In the genomic region with DNA sequence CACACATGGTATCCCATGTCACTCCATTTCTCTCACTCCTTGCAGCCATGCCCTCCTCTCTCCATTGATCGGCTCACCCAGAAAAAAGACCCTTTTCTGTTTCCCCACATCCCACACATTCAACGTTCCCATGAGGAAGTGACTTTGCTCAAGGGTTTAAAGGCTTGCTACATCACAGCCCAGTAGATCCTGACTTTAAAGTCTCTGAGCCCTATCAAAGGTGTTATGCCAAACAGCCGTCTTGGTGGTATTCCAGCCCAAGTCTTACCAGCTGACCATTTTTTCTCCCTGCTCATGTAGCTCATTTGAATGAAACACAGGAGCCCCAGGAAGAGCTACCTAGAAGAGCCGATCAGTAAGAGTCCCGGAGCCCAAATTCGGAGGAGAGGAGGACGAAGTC, we compare ENCODE assay signal across 30 cellular contexts. TPM values are rescaled to one million over a fixed set of nuclear protein-coding genes. Genes with fewer than 3 reads are reported as not detected.
DNase-seq lines count a peak whose midpoint lies in the region; ATAC-seq, FAIRE-seq and TF ChIP-seq lines count a peak whose summit lies in the region.
"Had no signal": no experiment of that assay in that cellular context is flagged by ENCODE, and none has a peak within 500 bp of the region (broad histone marks: within the 10 kb centered on the region; RNA-seq: fewer than 3 reads in every experiment).

No MANE protein-coding gene starts in this region.

- no peak overlapping the region for H3K4me3 Mint-ChIP-seq in activated CD4-positive, alpha-beta T cell treated with anti-CD3 and anti-CD28 coated beads for 36 hours
- H3K4me3 Mint-ChIP-seq in CD8-positive, alpha-beta T cell, result no peak overlapping the region
- no peak overlapping the region for H3K4me3 Mint-ChIP-seq in naive thymus-derived CD4-positive, alpha-beta T cell
- H3K4me3 Mint-ChIP-seq: activated naive CD8-positive, alpha-beta T cell treated with anti-CD3 and anti-CD28 coated beads for 36 hours; activated T-helper 17 cell treated with anti-CD3 and anti-CD28 coated beads, Interleukin-2, amount 50 U/mL, for 72 hours; CD4-positive, alpha-beta T cell; H9; IgD-negative memory B cell; neural progenitor cell; stimulated activated naive CD8-positive, alpha-beta T cell treated with anti-CD3 and anti-CD28 coated beads, Interleukin-15, Interleukin-2, amounts not matched to agents 100 ng/mL and 50 ng/mL, for 24 hours had no signal

- no peaks in the 10 kb centered on the region for H3K27me3 ChIP-seq in CD8-positive, alpha-beta T cell (ENCODE audit: insufficient read depth, low read length)
- H3K27me3 ChIP-seq in GM12878 (replicated peaks in 1 of 2; ENCODE audit: control insufficient read depth in 2 of 2, insufficient read depth in 2 of 2, low read length in 1 of 2), result no peaks in the 10 kb centered on the region
- H3K27me3 ChIP-seq in naive thymus-derived CD4-positive, alpha-beta T cell (ENCODE audit: control insufficient read depth in 2 of 2, insufficient read depth in 2 of 2, low read length in 2 of 2), result no peaks in the 10 kb centered on the region
- H3K27me3 ChIP-seq: neural progenitor cell had no signal

- no peaks in the 10 kb centered on the region for H4K20me1 ChIP-seq in GM12878 (ENCODE audit: control insufficient read depth, insufficient read depth)

- H3K9me3 ChIP-seq in CD8-positive, alpha-beta T cell (ENCODE audit: low read length), result no peaks in the 10 kb centered on the region
- H3K9me3 ChIP-seq in GM12878 (replicated peaks; ENCODE audit: control insufficient read depth, insufficient read depth, low read length), result no peaks in the 10 kb centered on the region
- H3K9me3 ChIP-seq in naive thymus-derived CD4-positive, alpha-beta T cell (ENCODE audit: control insufficient read depth in 2 of 3, low read length in 3 of 3), result no peaks in the 10 kb centered on the region
- H3K9me3 ChIP-seq: thoracic aorta had no signal

- no peak overlapping the region for H3K4me3 ChIP-seq in CD8-positive, alpha-beta T cell (ENCODE audit: low read depth, low read length)
- no peak overlapping the region for H3K4me3 ChIP-seq in GM12878
- H3K4me3 ChIP-seq in naive thymus-derived CD4-positive, alpha-beta T cell (ENCODE audit: low read length), result no peak overlapping the region
- H3K4me3 ChIP-seq: neural progenitor cell, thoracic aorta had no signal

- H3K4me2 ChIP-seq in GM12878 (ENCODE audit: control insufficient read depth, insufficient read depth), result no peak overlapping the region
- H3K4me2 ChIP-seq: neural progenitor cell had no signal

- no peak for FAIRE-seq in GM12878 (lab: Jason Lieb, UNC)
- FAIRE-seq: urothelium cell line had no signal

- TF ChIP-seq POLR2A in GM12878 (IDR thresholded peaks at IDR 0.05; ENCODE audit: low read depth, low read length), result no peak

- in situ Hi-C loops in GM12878 (cut with MboI), result no loop called here

- no peak for TF ChIP-seq EP300 in GM12878 (IDR thresholded peaks at IDR 0.05; ENCODE audit: borderline replicate concordance in 1 of 2, control insufficient read depth in 1 of 2, low read depth in 2 of 2, low read length in 2 of 2)

- DNase-seq in activated CD4-positive, alpha-beta T cell treated with anti-CD3 and anti-CD28 coated beads for 36 hours, result no peak
- no peak for DNase-seq in activated CD4-positive, alpha-beta T cell treated with anti-CD3 and anti-CD28 coated beads for 4 hours
- DNase-seq in CD8-positive, alpha-beta T cell, result no peak
- DNase-seq in GM12878 (ENCODE audit: low read depth, low spot score) (no peak), 8988T (no peak), CD1c-positive myeloid dendritic cell (ENCODE audit: extremely low spot score) (no peak)
- DNase-seq in naive thymus-derived CD4-positive, alpha-beta T cell, result no peak
- DNase-seq: activated CD4-positive, alpha-beta T cell treated with anti-CD3 and anti-CD28 coated beads for 1 hour; activated naive CD8-positive, alpha-beta T cell treated with anti-CD3 and anti-CD28 coated beads for 36 hours; anterior cingulate cortex; CD4-positive, alpha-beta T cell; cortex of kidney; effector memory CD4-positive, alpha-beta T cell; H9; left colon; NCI-H1048; NCI-H2107; NCI-H748 treated with DMSO at 0.1 percent for 48 hours; right cardiac atrium; SHP77; stimulated activated CD4-positive, alpha-beta T cell treated with anti-CD3 and anti-CD28 coated beads, Interleukin-1b, Interleukin-23, amount 100 ng/mL, for 48 hours had no signal

- BruUV-seq in GM12878 (replicated peaks; lab: Mats Ljungman, UMichigan), result no TSS peak

- no peaks in the 10 kb centered on the region for H3K79me2 ChIP-seq in GM12878 (ENCODE audit: control insufficient read depth, insufficient read depth, low read length)

- no peak for TF ChIP-seq CTCF in CD8-positive, alpha-beta T cell (IDR thresholded peaks at IDR 0.05)
- no peak for TF ChIP-seq CTCF in GM12878 (IDR thresholded peaks at IDR 0.05 in 2 of 3, conservative IDR thresholded peaks at IDR 0.05 in 1 of 3; ENCODE audit: control insufficient read depth in 2 of 3, extremely low read depth in 1 of 3, insufficient read depth in 1 of 3, low read depth in 3 of 3, low read length in 3 of 3)

- H3K36me3 Mint-ChIP-seq in activated CD4-positive, alpha-beta T cell treated with anti-CD3 and anti-CD28 coated beads for 36 hours (ENCODE audit: low read depth), result peaks cover 34% of the 10 kb centered on the region
- peaks cover 43% of the 10 kb centered on the region for H3K36me3 Mint-ChIP-seq in CD8-positive, alpha-beta T cell
- H3K36me3 Mint-ChIP-seq in naive thymus-derived CD4-positive, alpha-beta T cell, result peaks cover 11 to 34% (median 26%) of the 10 kb centered on the region in 5 donors

- no peak overlapping the region for H3K27ac ChIP-seq in CD8-positive, alpha-beta T cell (ENCODE audit: low read depth, low read length)
- no peak overlapping the region for H3K27ac ChIP-seq in GM12878 (ENCODE audit: control insufficient read depth, insufficient read depth)
- H3K27ac ChIP-seq in naive thymus-derived CD4-positive, alpha-beta T cell (ENCODE audit: low read depth, low read length), result no peak overlapping the region
- H3K27ac ChIP-seq: 22Rv1, neural progenitor cell, thoracic aorta had no signal

- intact Hi-C loops in activated CD4-positive, alpha-beta T cell treated with anti-CD3 and anti-CD28 coated beads for 36 hours (cut with DNase I, micrococcal nuclease), result loop anchor here in 1 of 2 experiments (10.0 kb wide), 1 partner anchor 315 kb away; no protein-coding TSS in a partner anchor
- intact Hi-C loops in CD8-positive, alpha-beta T cell (cut with DNase I, micrococcal nuclease), result loop anchor here in 1 of 2 experiments (10.0 kb wide), 1 partner anchor 315 kb away; no protein-coding TSS in a partner anchor
- intact Hi-C loops in GM12878 (cut with micrococcal nuclease; ENCODE audit: unreplicated experiment), result no loop called here
- intact Hi-C loops in naive thymus-derived CD4-positive, alpha-beta T cell (cut with micrococcal nuclease), result no loop called here

- POLR2A ChIA-PET in activated CD4-positive, alpha-beta T cell treated with anti-CD3 and anti-CD28 coated beads for 36 hours (lab: Charles Lee), result no interaction called here
- POLR2A ChIA-PET in CD8-positive, alpha-beta T cell (lab: Charles Lee), result no interaction called here
- POLR2A ChIA-PET in GM12878 (lab: Charles Lee), result no interaction called here
- POLR2A ChIA-PET in naive thymus-derived CD4-positive, alpha-beta T cell (lab: Charles Lee), result interaction anchor here (0.6 kb wide), 1 partner anchor 53 kb away, joined by 3 read pairs; no protein-coding TSS in a partner anchor

- H3K9me3 Mint-ChIP-seq in activated CD4-positive, alpha-beta T cell treated with anti-CD3 and anti-CD28 coated beads for 36 hours (ENCODE audit: low read depth), result no peaks in the 10 kb centered on the region
- H3K9me3 Mint-ChIP-seq in CD8-positive, alpha-beta T cell, result no peaks in the 10 kb centered on the region
- no peaks in the 10 kb centered on the region for H3K9me3 Mint-ChIP-seq in naive thymus-derived CD4-positive, alpha-beta T cell
- H3K9me3 Mint-ChIP-seq: activated naive CD8-positive, alpha-beta T cell treated with anti-CD3 and anti-CD28 coated beads for 36 hours; activated T-helper 17 cell treated with anti-CD3 and anti-CD28 coated beads, Interleukin-2, amount 50 U/mL, for 72 hours; CD4-positive, alpha-beta T cell; H9; IgD-negative memory B cell; neural progenitor cell; stimulated activated naive CD8-positive, alpha-beta T cell treated with anti-CD3 and anti-CD28 coated beads, Interleukin-15, Interleukin-2, amounts not matched to agents 100 ng/mL and 50 ng/mL, for 24 hours had no signal

- RAD21 ChIA-PET in GM12878 (lab: Charles Lee; ENCODE audit: unreplicated experiment), result interaction anchor here (1.0 kb wide), 1 partner anchor 47 kb away, joined by 3 read pairs; a partner anchor contains a TSS

- no peak for ATAC-seq in activated CD4-positive, alpha-beta T cell treated with anti-CD3 and anti-CD28 coated beads for 36 hours
- ATAC-seq in CD8-positive, alpha-beta T cell, result no peak
- ATAC-seq in GM12878, result no peak
- no peak for ATAC-seq in naive thymus-derived CD4-positive, alpha-beta T cell
- no peak for ATAC-seq in HG03175 (IDR thresholded peaks at IDR 0.05; ENCODE audit: unreplicated experiment)
- ATAC-seq: activated T-helper 17 cell treated with anti-CD3 and anti-CD28 coated beads, Interleukin-2, amount 50 U/mL, for 72 hours; left colon; Panc1; right cardiac atrium had no signal

- peak overlapping the region; percentile 1 for H3K27ac Mint-ChIP-seq in activated CD4-positive, alpha-beta T cell treated with anti-CD3 and anti-CD28 coated beads for 36 hours
- H3K27ac Mint-ChIP-seq in CD8-positive, alpha-beta T cell, result peak overlapping the region; percentile 2
- H3K27ac Mint-ChIP-seq in naive thymus-derived CD4-positive, alpha-beta T cell, result peak overlapping the region in 6 of 9 donors; percentile 8 to 59 (median 42)
- H3K27ac Mint-ChIP-seq: activated naive CD8-positive, alpha-beta T cell treated with anti-CD3 and anti-CD28 coated beads for 36 hours; activated T-helper 17 cell treated with anti-CD3 and anti-CD28 coated beads, Interleukin-2, amount 50 U/mL, for 72 hours; CD4-positive, alpha-beta T cell; IgD-negative memory B cell; neural progenitor cell; stimulated activated naive CD8-positive, alpha-beta T cell treated with anti-CD3 and anti-CD28 coated beads, Interleukin-15, Interleukin-2, amounts not matched to agents 100 ng/mL and 50 ng/mL, for 24 hours had no signal

- no peaks in the 10 kb centered on the region for H3K27me3 Mint-ChIP-seq in activated CD4-positive, alpha-beta T cell treated with anti-CD3 and anti-CD28 coated beads for 36 hours
- no peaks in the 10 kb centered on the region for H3K27me3 Mint-ChIP-seq in CD8-positive, alpha-beta T cell (ENCODE audit: low read depth)
- H3K27me3 Mint-ChIP-seq in naive thymus-derived CD4-positive, alpha-beta T cell, result no peaks in the 10 kb centered on the region
- H3K27me3 Mint-ChIP-seq: activated naive CD8-positive, alpha-beta T cell treated with anti-CD3 and anti-CD28 coated beads for 36 hours; activated T-helper 17 cell treated with anti-CD3 and anti-CD28 coated beads, Interleukin-2, amount 50 U/mL, for 72 hours; CD4-positive, alpha-beta T cell; IgD-negative memory B cell; stimulated activated naive CD8-positive, alpha-beta T cell treated with anti-CD3 and anti-CD28 coated beads, Interleukin-15, Interleukin-2, amounts not matched to agents 100 ng/mL and 50 ng/mL, for 24 hours had no signal

- 97% methylated on average over 7 of the region's 7 CpGs for WGBS in GM12878 (ENCODE audit: insufficient coverage, insufficient replicate concordance, low lambda C conversion rate, missing lambda C conversion rate)

- peaks cover 20% of the 10 kb centered on the region for H3K36me3 ChIP-seq in CD8-positive, alpha-beta T cell (ENCODE audit: insufficient read depth, low read length)
- peaks cover 16 to 26% of the 10 kb centered on the region in 2 experiments for H3K36me3 ChIP-seq in GM12878 (ENCODE audit: control insufficient read depth in 2 of 2, insufficient read depth in 2 of 2, low read length in 1 of 2)
- H3K36me3 ChIP-seq in naive thymus-derived CD4-positive, alpha-beta T cell (ENCODE audit: control insufficient read depth in 2 of 3, insufficient read depth in 3 of 3, low read length in 3 of 3), result peaks cover 14 to 44% (median 23%) of the 10 kb centered on the region in 3 experiments

- SMC1A ChIA-PET in GM12878 (lab: Charles Lee; ENCODE audit: uncharacterized antibody, unreplicated experiment), result interaction anchor here (0.9 to 1.0 kb wide), 2 partner anchors 22 to 47 kb away, joined by 3 read pairs; no protein-coding TSS in a partner anchor

- H2AFZ ChIP-seq in GM12878 (ENCODE audit: control insufficient read depth, low read depth, low read length), result no peak overlapping the region
- H2AFZ ChIP-seq: neural progenitor cell had no signal

- CTCF ChIA-PET in activated CD4-positive, alpha-beta T cell treated with anti-CD3 and anti-CD28 coated beads for 36 hours (lab: Charles Lee), result no interaction called here
- CTCF ChIA-PET in CD8-positive, alpha-beta T cell (lab: Charles Lee), result no interaction called here
- CTCF ChIA-PET in GM12878 (lab: Yijun Ruan, JAX), result interaction anchor here (0.7 to 1.3 kb wide), 3 partner anchors 31 to 59 kb away, joined by 3 to 4 read pairs (median 3); no protein-coding TSS in a partner anchor
- CTCF ChIA-PET in naive thymus-derived CD4-positive, alpha-beta T cell (lab: Charles Lee), result no interaction called here

- no peak overlapping the region for H3K9ac ChIP-seq in GM12878 (ENCODE audit: control insufficient read depth, insufficient read depth, low read length)
- H3K9ac ChIP-seq: neural progenitor cell had no signal

- H3K4me1 ChIP-seq in CD8-positive, alpha-beta T cell (ENCODE audit: insufficient read depth, low read length), result no peaks in the 10 kb centered on the region
- no peaks in the 10 kb centered on the region for H3K4me1 ChIP-seq in GM12878 (ENCODE audit: control insufficient read depth, insufficient read depth, low read length)
- no peaks in the 10 kb centered on the region for H3K4me1 ChIP-seq in naive thymus-derived CD4-positive, alpha-beta T cell (ENCODE audit: control insufficient read depth in 2 of 2, insufficient read depth in 2 of 2, low read length in 2 of 2)
- H3K4me1 ChIP-seq: neural progenitor cell had no signal

- H3K4me1 Mint-ChIP-seq in activated CD4-positive, alpha-beta T cell treated with anti-CD3 and anti-CD28 coated beads for 36 hours, result no peaks in the 10 kb centered on the region
- no peaks in the 10 kb centered on the region for H3K4me1 Mint-ChIP-seq in CD8-positive, alpha-beta T cell (ENCODE audit: low read depth)
- peaks cover 0 to 6% (median 2%) of the 10 kb centered on the region in 7 donors for H3K4me1 Mint-ChIP-seq in naive thymus-derived CD4-positive, alpha-beta T cell
- H3K4me1 Mint-ChIP-seq: activated naive CD8-positive, alpha-beta T cell treated with anti-CD3 and anti-CD28 coated beads for 36 hours; neural progenitor cell had no signal

- no peak for TF ChIP-seq RAD21 in GM12878 (IDR thresholded peaks at IDR 0.05; ENCODE audit: insufficient read depth, low read depth, low read length)

RNA-seq across cellular contexts. Expression of a gene that starts 7.4 kb away (rescaled TPM):
- total RNA-seq in activated CD4-positive, alpha-beta T cell treated with anti-CD3 and anti-CD28 coated beads for 36 hours, result 10 to 100 TPM; 27.3 to 28.3 TPM
- total RNA-seq in CD8-positive, alpha-beta T cell, result 100 to 1,000 TPM; 118 to 130 TPM
- 97.8 and 99.6 TPM in 2 replicates for total RNA-seq in GM12878 (2013; cell fraction: nucleolus; rRNA removed)
- total RNA-seq in GM12878 (2014; rRNA removed), result 54.4 and 59.1 TPM in 2 replicates
- total RNA-seq in GM12878 (2014; rRNA removed; fragmentation: Illumina TruSeq; extraction: Trizol), result 33.3 and 43.1 TPM in 2 replicates
- total RNA-seq in GM12878 (2021), result 45.8 and 51.8 TPM in 2 replicates
- polyA plus RNA-seq in GM12878 (2011; ENCODE audit: low read depth), result 38.0 TPM
- 71.0 and 86.7 TPM in 2 replicates for polyA plus RNA-seq in GM12878 (2011; rRNA removed)
- 96.3 and 103 TPM in 2 replicates for polyA plus RNA-seq in GM12878 (2011; cell fraction: cytosol; rRNA removed)
- 86.4 and 91.4 TPM in 2 replicates for polyA plus RNA-seq in GM12878 (2011; cell fraction: nucleus; rRNA removed)
- polyA plus RNA-seq in GM12878 (2012), result 48.2 and 55.5 TPM in 2 replicates
- polyA plus RNA-seq in GM12878 (2014; fragmentation: Illumina TruSeq; extraction: Trizol), result 40.7 and 49.9 TPM in 2 replicates
- polyA plus RNA-seq in GM12878 (2014; fragmentation: Nextera tagmentation; extraction: Ambion mirVana), result 1 to 10 TPM; 1.7 to 7.3 TPM
- polyA plus RNA-seq in GM12878 (2014; rRNA removed), result 57.0 and 59.9 TPM in 2 replicates
- polyA plus RNA-seq in GM12878 (2016; fragmentation: Nextera tagmentation; extraction: Ambion mirVana), result 10 to 100 TPM; 69.8 to 70.7 TPM
- 79.2 and 95.3 TPM in 2 replicates for polyA minus RNA-seq in GM12878 (2011; rRNA and poly(A)+ RNA removed)
- polyA minus RNA-seq in GM12878 (2011; cell fraction: cytosol; rRNA and poly(A)+ RNA removed), result 28.7 and 34.5 TPM in 2 replicates
- polyA minus RNA-seq in GM12878 (2011; cell fraction: nucleus; rRNA and poly(A)+ RNA removed), result 27.4 and 50.4 TPM in 2 replicates
- total RNA-seq in naive thymus-derived CD4-positive, alpha-beta T cell, result 10 to 100 TPM; 41.2 to 80.5 (median 55.1) TPM
- 10 to 100 TPM; 36.7 to 60.3 TPM for polyA plus RNA-seq in naive thymus-derived CD4-positive, alpha-beta T cell

RNA-seq across cellular contexts. Expression of a gene that starts 47.0 kb away (rescaled TPM):
- total RNA-seq in activated CD4-positive, alpha-beta T cell treated with anti-CD3 and anti-CD28 coated beads for 36 hours, result 10 to 100 TPM; 74.1 to 95.1 TPM
- total RNA-seq in CD8-positive, alpha-beta T cell, result 100 to 1,000 TPM; 105 to 106 TPM
- total RNA-seq in GM12878 (2013; cell fraction: nucleolus; rRNA removed), result 438 and 443 TPM in 2 replicates
- total RNA-seq in GM12878 (2014; rRNA removed) (53.8 and 61.9 TPM in 2 replicates), GM12878 (2014; rRNA removed; fragmentation: Illumina TruSeq; extraction: Trizol) (63.2 and 68.6 TPM in 2 replicates), GM12878 (2021) (67.0 and 67.9 TPM in 2 replicates)
- polyA plus RNA-seq in GM12878 (2011; ENCODE audit: low read depth), result 58.3 TPM
- polyA plus RNA-seq in GM12878 (2011; rRNA removed) (188 and 243 TPM in 2 replicates), GM12878 (2014; fragmentation: Illumina TruSeq; extraction: Trizol) (94.8 and 123 TPM in 2 replicates), GM12878 (2014; fragmentation: Nextera tagmentation; extraction: Ambion mirVana) (10 to 100 TPM; 46.3 to 77.8 TPM), GM12878 (2014; rRNA removed) (54.6 and 56.6 TPM in 2 replicates), GM12878 (2016; fragmentation: Nextera tagmentation; extraction: Ambion mirVana) (10 to 100 TPM; 69.4 to 70.0 TPM)
- 117 and 155 TPM in 2 replicates for polyA plus RNA-seq in GM12878 (2011; cell fraction: cytosol; rRNA removed)
- 352 and 369 TPM in 2 replicates for polyA plus RNA-seq in GM12878 (2011; cell fraction: nucleus; rRNA removed)
- 57.6 and 76.8 TPM in 2 replicates for polyA plus RNA-seq in GM12878 (2012)
- polyA minus RNA-seq in GM12878 (2011; rRNA and poly(A)+ RNA removed), result 106 and 129 TPM in 2 replicates
- 34.3 and 36.0 TPM in 2 replicates for polyA minus RNA-seq in GM12878 (2011; cell fraction: cytosol; rRNA and poly(A)+ RNA removed)
- 89.0 and 106 TPM in 2 replicates for polyA minus RNA-seq in GM12878 (2011; cell fraction: nucleus; rRNA and poly(A)+ RNA removed)
- 100 to 1,000 TPM in 1 of 5 experiments, 10 to 100 TPM in 4; 86.9 to 102 (median 88.6) TPM for total RNA-seq in naive thymus-derived CD4-positive, alpha-beta T cell
- polyA plus RNA-seq in naive thymus-derived CD4-positive, alpha-beta T cell, result 10 to 100 TPM; 40.1 to 44.9 TPM
